17 cellular contexts compared by ENCODE assay signal in the genomic region with DNA sequence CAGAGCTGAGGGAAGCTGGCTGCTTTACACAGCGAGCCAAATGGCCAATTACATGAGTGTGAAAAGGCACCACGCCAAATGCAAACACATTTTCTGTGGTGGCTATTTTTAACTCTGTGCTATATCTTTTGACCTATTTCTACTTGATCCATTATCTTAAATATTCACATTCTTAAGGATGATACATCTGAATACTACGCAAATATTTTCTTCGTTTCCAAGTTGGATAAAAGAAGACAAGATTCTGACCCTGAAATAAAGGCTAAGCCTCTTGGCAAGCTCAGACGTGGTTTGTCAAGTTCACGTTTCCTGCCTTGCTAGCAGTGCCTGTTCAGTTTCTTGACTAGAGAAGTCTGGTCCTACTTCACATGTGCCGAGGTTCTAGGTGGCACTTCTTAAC.
A peak's percentile ranks its signal among the peaks of the same experiment; 100 is the strongest.
DNase-seq lines count a peak whose midpoint lies in the region; ATAC-seq and TF ChIP-seq lines count a peak whose summit lies in the region.
"Had no signal": no experiment of that assay in that cellular context is flagged by ENCODE, and none has a peak within 500 bp of the region (broad histone marks: within the 10 kb centered on the region; RNA-seq: fewer than 3 reads in every experiment).

No MANE protein-coding gene starts in this region.

- BruUV-seq in MCF 10A (replicated peaks; lab: Mats Ljungman, UMichigan), result no TSS peak

- H3K36me3 Mint-ChIP-seq in MCF 10A (ENCODE audit: insufficient read depth, unreplicated experiment), result no peaks in the 10 kb centered on the region
- H3K36me3 Mint-ChIP-seq: naive thymus-derived CD8-positive, alpha-beta T cell had no signal

- DNase-seq in MCF 10A (ENCODE audit: unreplicated experiment), result peak; percentile 13
- no peak for DNase-seq in breast epithelium (ENCODE audit: low spot score in 2 of 2)
- DNase-seq in adrenal gland, result peak in 6 of 7 donors; percentile 10 to 54 (median 26)
- DNase-seq in foreskin keratinocyte, result peak; percentile 23 to 40
- DNase-seq in right cardiac atrium, result no peak
- DNase-seq in NCI-H1930 (lab: John Stamatoyannopoulos, UW), result no peak
- DNase-seq: activated CD4-positive, alpha-beta T cell treated with anti-CD3 and anti-CD28 coated beads, Interleukin-2, amount 10 ng/mL, durations not matched to agents 7 days and 5 days; activated naive CD4-positive, alpha-beta T cell treated with anti-CD3 and anti-CD28 coated beads for 36 hours; effector CD4-positive, alpha-beta T cell; foreskin melanocyte; naive thymus-derived CD8-positive, alpha-beta T cell; NCI-H2029 treated with DMSO at 0.1 percent for 48 hours; psoas muscle; stimulated activated naive CD8-positive, alpha-beta T cell treated with anti-CD3 and anti-CD28 coated beads, Interleukin-15, amount 100 ng/mL, for 72 hours had no signal

- no peaks in the 10 kb centered on the region for H3K9me3 Mint-ChIP-seq in MCF 10A (ENCODE audit: unreplicated experiment)
- H3K9me3 Mint-ChIP-seq: activated CD4-positive, alpha-beta T cell treated with anti-CD3 and anti-CD28 coated beads, Interleukin-2, amount 10 ng/mL, durations not matched to agents 7 days and 5 days; activated naive CD4-positive, alpha-beta T cell treated with anti-CD3 and anti-CD28 coated beads for 36 hours had no signal

- no peak for TF ChIP-seq POLR2A in breast epithelium (IDR thresholded peaks at IDR 0.05)
- TF ChIP-seq POLR2A in adrenal gland (IDR thresholded peaks at IDR 0.05), result no peak

- H3K4me3 ChIP-seq in breast epithelium (no peak overlapping the region), adrenal gland (no peak overlapping the region), skeletal muscle satellite cell (ENCODE audit: low read length) (no peak overlapping the region), right cardiac atrium (ENCODE audit: low read length) (no peak overlapping the region)
- H3K4me3 ChIP-seq: GM12878, psoas muscle had no signal

- no peaks in the 10 kb centered on the region for H3K27me3 Mint-ChIP-seq in MCF 10A (ENCODE audit: insufficient read depth, unreplicated experiment)
- H3K27me3 Mint-ChIP-seq: activated CD4-positive, alpha-beta T cell treated with anti-CD3 and anti-CD28 coated beads, Interleukin-2, amount 10 ng/mL, durations not matched to agents 7 days and 5 days; stimulated activated naive CD8-positive, alpha-beta T cell treated with anti-CD3 and anti-CD28 coated beads, Interleukin-15, amount 100 ng/mL, for 72 hours had no signal

- no peaks in the 10 kb centered on the region for H3K4me1 ChIP-seq in breast epithelium
- peaks cover 8 to 14% of the 10 kb centered on the region in 2 donors for H3K4me1 ChIP-seq in adrenal gland (replicated peaks in 1 of 2)
- peaks cover 36% of the 10 kb centered on the region for H3K4me1 ChIP-seq in foreskin keratinocyte
- H3K4me1 ChIP-seq in skeletal muscle satellite cell (ENCODE audit: control insufficient read depth, insufficient read depth, low read length), result peaks cover 33% of the 10 kb centered on the region
- no peaks in the 10 kb centered on the region for H3K4me1 ChIP-seq in right cardiac atrium (ENCODE audit: control insufficient read depth, insufficient read depth, low read length)
- H3K4me1 ChIP-seq: psoas muscle had no signal

- H3K27ac ChIP-seq in breast epithelium (no peak overlapping the region), adrenal gland (peak overlapping the region in 2 of 5 donors; percentile 17 to 69), foreskin keratinocyte (no peak overlapping the region), right cardiac atrium (ENCODE audit: low read length) (no peak overlapping the region)
- H3K27ac ChIP-seq: psoas muscle had no signal

- H3K36me3 ChIP-seq in breast epithelium (no peaks in the 10 kb centered on the region), adrenal gland (replicated peaks in 1 of 2) (no peaks in the 10 kb centered on the region), skeletal muscle satellite cell (ENCODE audit: insufficient read depth, low read length) (no peaks in the 10 kb centered on the region)

- peak overlapping the region; percentile 75 for H3K27ac Mint-ChIP-seq in MCF 10A (ENCODE audit: low read depth, unreplicated experiment)
- H3K27ac Mint-ChIP-seq: activated CD4-positive, alpha-beta T cell treated with anti-CD3 and anti-CD28 coated beads, Interleukin-2, amount 10 ng/mL, durations not matched to agents 7 days and 5 days; activated naive CD4-positive, alpha-beta T cell treated with anti-CD3 and anti-CD28 coated beads for 36 hours; naive thymus-derived CD8-positive, alpha-beta T cell; stimulated activated naive CD8-positive, alpha-beta T cell treated with anti-CD3 and anti-CD28 coated beads, Interleukin-15, amount 100 ng/mL, for 72 hours had no signal

- CTCF ChIA-PET in MCF 10A (lab: Yijun Ruan, JAX), result interaction anchor here (1.1 kb wide), 1 partner anchor 166 kb away, joined by 4 read pairs; no protein-coding TSS in a partner anchor

- TF ChIP-seq CTCF in MCF 10A (IDR thresholded peaks at IDR 0.05; ENCODE audit: unreplicated experiment) (no peak), breast epithelium (IDR thresholded peaks at IDR 0.05) (no peak), adrenal gland (IDR thresholded peaks at IDR 0.05) (no peak), foreskin keratinocyte (conservative IDR thresholded peaks at IDR 0.05) (no peak)

- POLR2A ChIA-PET in MCF 10A (lab: Yijun Ruan, JAX), result interaction anchor here (1.1 kb wide), 1 partner anchor 8 kb away, joined by 3 read pairs; no protein-coding TSS in a partner anchor

- H3K9me3 ChIP-seq in breast epithelium (no peaks in the 10 kb centered on the region), adrenal gland (replicated peaks in 1 of 3) (no peaks in the 10 kb centered on the region), skeletal muscle satellite cell (replicated peaks; ENCODE audit: low read length) (no peaks in the 10 kb centered on the region), right cardiac atrium (ENCODE audit: control insufficient read depth, low read length) (no peaks in the 10 kb centered on the region)
- H3K9me3 ChIP-seq: psoas muscle had no signal

- H3K4me3 Mint-ChIP-seq in MCF 10A (ENCODE audit: unreplicated experiment), result no peak overlapping the region
- H3K4me3 Mint-ChIP-seq: activated CD4-positive, alpha-beta T cell treated with anti-CD3 and anti-CD28 coated beads, Interleukin-2, amount 10 ng/mL, durations not matched to agents 7 days and 5 days; activated naive CD4-positive, alpha-beta T cell treated with anti-CD3 and anti-CD28 coated beads for 36 hours; naive thymus-derived CD8-positive, alpha-beta T cell; stimulated activated naive CD8-positive, alpha-beta T cell treated with anti-CD3 and anti-CD28 coated beads, Interleukin-15, amount 100 ng/mL, for 72 hours had no signal

- ATAC-seq in foreskin keratinocyte (peak; percentile 37), right cardiac atrium (no peak), HG02885 (IDR thresholded peaks at IDR 0.05; ENCODE audit: poor library complexity, unreplicated experiment) (no peak)
- ATAC-seq: GM12878; naive thymus-derived CD8-positive, alpha-beta T cell; psoas muscle; stimulated activated naive CD8-positive, alpha-beta T cell treated with anti-CD3 and anti-CD28 coated beads, Interleukin-15, amount 100 ng/mL, for 72 hours had no signal

- intact Hi-C loops in MCF 10A (cut with micrococcal nuclease), result no loop called here
- intact Hi-C loops in breast epithelium (cut with DNase I; ENCODE audit: low total_unique reads), result no loop called here
- intact Hi-C loops in adrenal gland (cut with DNase I), result no loop called here
- intact Hi-C loops in right cardiac atrium (cut with DNase I), result no loop called here

- H3K27me3 ChIP-seq in breast epithelium, result no peaks in the 10 kb centered on the region
- no peaks in the 10 kb centered on the region for H3K27me3 ChIP-seq in adrenal gland
- H3K27me3 ChIP-seq in foreskin keratinocyte, result no peaks in the 10 kb centered on the region
- H3K27me3 ChIP-seq in skeletal muscle satellite cell (ENCODE audit: control insufficient read depth, insufficient read depth, low read length), result no peaks in the 10 kb centered on the region
- H3K27me3 ChIP-seq in right cardiac atrium (ENCODE audit: control insufficient read depth, insufficient read depth), result no peaks in the 10 kb centered on the region

- peak overlapping the region; percentile 47 for H3K9ac ChIP-seq in skeletal muscle satellite cell (ENCODE audit: low read depth, low read length)

- 31 to 41% (median 34%) methylated on average over 7 of the region's 7 CpGs for WGBS in adrenal gland, 4 donors
- WGBS in right cardiac atrium, result 26% methylated on average over 7 of the region's 7 CpGs

- H3K4me2 ChIP-seq in skeletal muscle satellite cell (ENCODE audit: low read length), result peak overlapping the region; percentile 48

- H3K4me1 Mint-ChIP-seq in MCF 10A (ENCODE audit: insufficient read depth, unreplicated experiment), result peaks cover 33% of the 10 kb centered on the region
- H3K4me1 Mint-ChIP-seq: activated CD4-positive, alpha-beta T cell treated with anti-CD3 and anti-CD28 coated beads, Interleukin-2, amount 10 ng/mL, durations not matched to agents 7 days and 5 days; naive thymus-derived CD8-positive, alpha-beta T cell; stimulated activated naive CD8-positive, alpha-beta T cell treated with anti-CD3 and anti-CD28 coated beads, Interleukin-15, amount 100 ng/mL, for 72 hours had no signal

Comparison
In these comparisons a context has a peak if more than half of its experiments do, and no peak if none do; other contexts are left out.
1. DNase-seq: peak in MCF 10A (single experiment), adrenal gland (6 of 7) and foreskin keratinocyte (2 of 2); none in breast epithelium (0 of 2), right cardiac atrium (0 of 3) and NCI-H1930 (0 of 2).